8 cellular contexts compared by ENCODE assay signal in the genomic region with DNA sequence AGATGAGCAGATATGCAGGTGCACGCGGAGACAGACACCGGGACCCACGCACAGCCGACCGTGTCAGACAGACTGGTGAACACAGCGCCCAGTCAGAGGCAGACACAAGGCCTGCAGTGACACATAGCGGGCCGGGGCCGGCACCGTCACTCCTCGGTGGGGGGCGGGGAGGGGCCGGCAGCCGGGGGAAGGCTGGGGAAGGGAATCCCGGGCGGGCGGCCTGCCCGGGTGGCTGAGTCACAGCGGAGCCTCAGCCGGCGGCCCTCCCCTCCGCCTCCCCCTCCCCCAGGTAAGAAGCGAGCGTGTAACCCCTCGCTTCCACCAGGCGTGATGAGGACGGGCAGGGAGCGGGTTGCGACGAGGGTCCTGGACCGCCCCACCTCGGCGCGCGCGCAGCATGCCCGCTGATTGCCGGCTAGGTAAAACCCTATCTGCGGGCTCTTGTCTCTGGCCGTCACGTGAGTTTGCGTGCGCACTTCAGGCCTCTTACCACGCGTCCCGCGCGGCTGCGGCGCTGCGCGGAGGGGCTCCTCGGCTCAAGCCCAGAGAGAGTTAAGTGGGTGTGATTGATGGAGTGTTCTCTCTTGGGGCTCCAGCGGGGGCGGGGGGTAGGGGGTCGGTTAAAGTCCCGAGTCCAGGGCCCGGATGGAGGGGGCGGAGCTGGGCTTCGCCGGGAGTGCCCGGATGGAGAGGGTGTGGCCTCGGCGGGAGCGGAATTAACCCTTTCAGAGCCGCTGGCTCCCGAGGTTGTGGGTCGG. TPM values are rescaled to one million over a fixed set of nuclear protein-coding genes. Genes with fewer than 3 reads are reported as not detected.
DNase-seq lines count a peak whose midpoint lies in the region; ATAC-seq and TF ChIP-seq lines count a peak whose summit lies in the region.

No MANE protein-coding gene starts in this region.

- H4K20me1 ChIP-seq in SU-DHL-6 (ENCODE audit: low read depth, low read length): no peaks in the 10 kb centered on the region

- H3K4me3 Mint-ChIP-seq in type B pancreatic cell: peak overlapping the region; percentile 98

- ATAC-seq in GM21737 (IDR thresholded peaks at IDR 0.05; ENCODE audit: unreplicated experiment): peak; percentile 15

- H3K9ac ChIP-seq in SU-DHL-6 (ENCODE audit: low read length): peak overlapping the region; percentile 80

- H3K27ac Mint-ChIP-seq in type B pancreatic cell: peak overlapping the region; percentile 98

- H3K4me3 ChIP-seq in SU-DHL-6 (ENCODE audit: insufficient read depth, low read length, poor library complexity, severe bottlenecking): peak overlapping the region; percentile 76

- no peaks in the 10 kb centered on the region for H3K9me2 ChIP-seq in SU-DHL-6 (replicated peaks; ENCODE audit: insufficient read depth, low read length)

- H3K79me2 ChIP-seq in SU-DHL-6 (ENCODE audit: insufficient read depth, low read length): peaks cover 17% of the 10 kb centered on the region; the same call in 1 of the 2 replicates

- H3K9me3 Mint-ChIP-seq in type B pancreatic cell: no peaks in the 10 kb centered on the region

- H3F3A ChIP-seq in SU-DHL-6 (ENCODE audit: insufficient read depth): peaks cover 50% of the 10 kb centered on the region

- no peaks in the 10 kb centered on the region for H3K27me3 ChIP-seq in SU-DHL-6 (ENCODE audit: low read length)

- H3K36me3 Mint-ChIP-seq in type B pancreatic cell: peaks cover 9% of the 10 kb centered on the region

- intact Hi-C loops in cardiac septum (cut with DNase I): loop anchor here (1.0 to 5.0 kb wide), 4 partner anchors 8 to 311 kb away; a partner anchor contains a TSS

- peaks cover 42% of the 10 kb centered on the region for H3K4me1 Mint-ChIP-seq in type B pancreatic cell (ENCODE audit: unreplicated experiment)

- DNase-seq in D341Med (ENCODE audit: low spot score): peak; percentile 80
- DNase-seq in NCI-H1048 (lab: John Stamatoyannopoulos, UW): peak; percentile 82
- DNase-seq in activated naive CD8-positive, alpha-beta T cell treated with anti-CD3 and anti-CD28 coated beads, Interleukin-2, amount 50 U/mL, for 16 hours (ENCODE audit: low read depth, low spot score): peak; percentile 85
- DNase-seq in cardiac septum (ENCODE audit: low spot score): peak; percentile 95
- peak; percentile 86 for DNase-seq in pons (ENCODE audit: low spot score)
- DNase-seq in type B pancreatic cell (ENCODE audit: extremely low spot score, unreplicated experiment): peak; percentile 94

- peak overlapping the region; percentile 92 for H3K4me2 ChIP-seq in SU-DHL-6 (ENCODE audit: low read depth, low read length, poor library complexity, severe bottlenecking)

- peak overlapping the region; percentile 94 for H3K27ac ChIP-seq in SU-DHL-6 (ENCODE audit: low read depth, low read length)

- no peak overlapping the region for H2AFZ ChIP-seq in SU-DHL-6 (ENCODE audit: low read depth, low read length, severe bottlenecking)

- H3K27me3 Mint-ChIP-seq in type B pancreatic cell: no peaks in the 10 kb centered on the region

- no peaks in the 10 kb centered on the region for H3K9me3 ChIP-seq in SU-DHL-6 (ENCODE audit: insufficient read depth, low read length)

- H3K36me3 ChIP-seq in SU-DHL-6 (ENCODE audit: low read length): no peaks in the 10 kb centered on the region

- TF ChIP-seq CTCF in SU-DHL-6 (IDR thresholded peaks at IDR 0.05; ENCODE audit: insufficient read depth, low read length, poor library complexity, severe bottlenecking): no peak
- peak; percentile 25 for TF ChIP-seq CTCF in type B pancreatic cell (conservative IDR thresholded peaks at IDR 0.05)

RNA-seq across cellular contexts. Expression of a gene that starts 7.8 kb away (rescaled TPM):
- total RNA-seq in cardiac septum (22.1 TPM), type B pancreatic cell (ENCODE audit: low replicate concordance) (69.1 and 85.1 TPM in 2 replicates)

RNA-seq across cellular contexts. Expression of a gene that starts 13.1 kb away (rescaled TPM):
- total RNA-seq in cardiac septum (14.7 TPM), type B pancreatic cell (ENCODE audit: low replicate concordance) (4.5 and 10.2 TPM in 2 replicates)

RNA-seq across cellular contexts. Expression of a gene that starts 15.6 kb away (rescaled TPM):
- total RNA-seq in cardiac septum: 68.8 TPM
- 43.6 and 64.9 TPM in 2 replicates for total RNA-seq in type B pancreatic cell (ENCODE audit: low replicate concordance)

RNA-seq across cellular contexts. Expression of a gene that starts 16.0 kb away (rescaled TPM):
- total RNA-seq in cardiac septum (12.2 TPM), type B pancreatic cell (ENCODE audit: low replicate concordance) (16.6 and 17.9 TPM in 2 replicates)

RNA-seq across cellular contexts. Expression of a gene that starts 46.8 kb away (rescaled TPM):
- total RNA-seq in cardiac septum (14.2 TPM), type B pancreatic cell (ENCODE audit: low replicate concordance) (170 and 172 TPM in 2 replicates)

Comparison
In these comparisons a context has a peak if more than half of its experiments do, and no peak if none do; other contexts are left out.
1. Peak in every context shown above with its lines: DNase-seq, ATAC-seq, H3K4me3 ChIP-seq and H3K27ac ChIP-seq.